ENCODE assay signal across 2 cellular contexts in the genomic region with DNA sequence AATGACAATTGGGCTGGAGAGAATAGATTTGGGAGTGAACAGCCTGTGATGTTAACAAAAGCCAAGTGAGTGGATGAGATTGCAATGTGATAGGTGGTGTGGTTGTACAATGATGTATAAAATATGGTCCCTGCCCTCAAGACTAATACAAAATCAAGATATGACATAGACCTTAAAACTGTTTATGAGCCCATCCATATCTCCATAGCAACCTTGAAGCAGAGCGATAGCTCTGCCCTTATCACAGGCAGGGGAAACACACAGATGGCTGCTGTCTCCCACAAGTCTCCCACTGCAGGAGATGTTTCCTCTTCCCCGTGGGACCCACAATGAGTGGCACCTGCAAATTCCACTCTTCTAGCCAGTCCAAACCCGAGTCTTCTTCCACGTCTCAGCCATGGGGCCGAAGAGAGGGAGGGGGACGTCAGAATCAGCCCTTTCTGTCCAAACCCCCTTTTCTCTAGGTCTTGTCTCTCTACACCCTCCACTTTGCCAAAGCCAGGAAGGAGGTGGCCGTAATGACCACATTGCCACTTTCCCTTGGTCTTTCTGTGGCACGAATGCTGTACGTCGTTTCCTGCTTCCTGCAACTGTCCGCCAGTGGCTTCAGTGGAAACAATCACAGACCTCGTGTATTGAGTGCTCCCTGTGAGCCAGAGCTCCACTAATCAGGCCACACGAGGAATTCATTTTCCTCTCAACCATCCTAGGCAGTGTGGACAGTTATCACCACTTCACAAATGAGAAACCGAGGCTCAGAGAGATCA.
TF ChIP-seq lines count a peak whose summit lies in the region.

No MANE protein-coding gene starts in this region.

TF ChIP-seq in IMR-90, 13 proteins besides CTCF, POLR2A, EP300 and RAD21:
- TF ChIP-seq CHD1 (IDR thresholded peaks at IDR 0.05; ENCODE audit: low read depth, low read length) (no peak), ELK1 (IDR thresholded peaks at IDR 0.05; ENCODE audit: borderline replicate concordance, low read depth, low read length) (no peak), FOS (IDR thresholded peaks at IDR 0.05; ENCODE audit: low read depth, low read length) (no peak), BHLHE40 (IDR thresholded peaks at IDR 0.05; ENCODE audit: low read depth, low read length) (no peak), SMC3 (IDR thresholded peaks at IDR 0.05; ENCODE audit: low read depth, low read length) (no peak), RFX5 (IDR thresholded peaks at IDR 0.05; ENCODE audit: low read depth, low read length) (no peak), MXI1 (IDR thresholded peaks at IDR 0.05; ENCODE audit: borderline replicate concordance, low read depth, low read length) (no peak)

TF ChIP-seq in K562, 482 proteins besides CTCF, POLR2A, EP300 and RAD21:
- no peak for TF ChIP-seq MITF (IDR thresholded peaks at IDR 0.05)
- TF ChIP-seq CBFA2T3 (IDR thresholded peaks at IDR 0.05), result peak; percentile 39; the same call in 1 of the 2 replicates
- TF ChIP-seq MAX (CRISPR knock-in tag; IDR thresholded peaks at IDR 0.05), result 0 out of 2 replicates have a peak, but pooled peaks have one; percentile 33
- TF ChIP-seq, protein P1, sequence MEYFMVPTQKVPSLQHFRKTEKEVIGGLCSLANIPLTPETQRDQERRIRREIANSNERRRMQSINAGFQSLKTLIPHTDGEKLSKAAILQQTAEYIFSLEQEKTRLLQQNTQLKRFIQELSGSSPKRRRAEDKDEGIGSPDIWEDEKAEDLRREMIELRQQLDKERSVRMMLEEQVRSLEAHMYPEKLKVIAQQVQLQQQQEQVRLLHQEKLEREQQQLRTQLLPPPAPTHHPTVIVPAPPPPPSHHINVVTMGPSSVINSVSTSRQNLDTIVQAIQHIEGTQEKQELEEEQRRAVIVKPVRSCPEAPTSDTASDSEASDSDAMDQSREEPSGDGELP (CRISPR knock-in tag; IDR thresholded peaks at IDR 0.05; ENCODE audit: borderline replicate concordance), result peak; percentile 19; the same call in 1 of the 2 replicates
- TF ChIP-seq FOXJ2 (tag; IDR thresholded peaks at IDR 0.05), result peak; percentile 98
- TF ChIP-seq RFX1 (IDR thresholded peaks at IDR 0.05), result peak; percentile 68
- TF ChIP-seq TEAD2 (tag; IDR thresholded peaks at IDR 0.05), result no peak
- no peak for TF ChIP-seq KDM1A (IDR thresholded peaks at IDR 0.05)
- TF ChIP-seq TCF3 (CRISPR knock-in tag; IDR thresholded peaks at IDR 0.05), result peak; percentile 50
- no peak for TF ChIP-seq CHD4 (IDR thresholded peaks at IDR 0.05; ENCODE audit: insufficient read depth, insufficient replicate concordance, low read depth, low read length, poor library complexity, severe bottlenecking)
- TF ChIP-seq HES1 (IDR thresholded peaks at IDR 0.05; ENCODE audit: low read depth), result no peak
- TF ChIP-seq ZBTB17 (CRISPR knock-in tag; IDR thresholded peaks at IDR 0.05), result 0 out of 2 replicates have a peak, but pooled peaks have one; percentile 66
- no peak for TF ChIP-seq OTX1 (CRISPR knock-in tag; IDR thresholded peaks at IDR 0.05)
- no peak for TF ChIP-seq CHD2 (IDR thresholded peaks at IDR 0.05; ENCODE audit: low read depth, low read length)
- TF ChIP-seq C11orf30 (IDR thresholded peaks at IDR 0.05; ENCODE audit: low read depth), result no peak
- no peak for TF ChIP-seq SMAD3 (CRISPR knock-in tag; conservative IDR thresholded peaks at IDR 0.05)
- TF ChIP-seq, protein P2, sequence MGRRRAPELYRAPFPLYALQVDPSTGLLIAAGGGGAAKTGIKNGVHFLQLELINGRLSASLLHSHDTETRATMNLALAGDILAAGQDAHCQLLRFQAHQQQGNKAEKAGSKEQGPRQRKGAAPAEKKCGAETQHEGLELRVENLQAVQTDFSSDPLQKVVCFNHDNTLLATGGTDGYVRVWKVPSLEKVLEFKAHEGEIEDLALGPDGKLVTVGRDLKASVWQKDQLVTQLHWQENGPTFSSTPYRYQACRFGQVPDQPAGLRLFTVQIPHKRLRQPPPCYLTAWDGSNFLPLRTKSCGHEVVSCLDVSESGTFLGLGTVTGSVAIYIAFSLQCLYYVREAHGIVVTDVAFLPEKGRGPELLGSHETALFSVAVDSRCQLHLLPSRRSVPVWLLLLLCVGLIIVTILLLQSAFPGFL (CRISPR knock-in tag; IDR thresholded peaks at IDR 0.05), result no peak
- TF ChIP-seq CBFA2T2 (conservative IDR thresholded peaks at IDR 0.05), result 0 out of 2 replicates have a peak, but pooled peaks have one; percentile 10
- no peak for TF ChIP-seq ZBTB5 (IDR thresholded peaks at IDR 0.05)
- peak; percentile 25; the same call in 1 of the 2 replicates for TF ChIP-seq CTBP1 (IDR thresholded peaks at IDR 0.05; ENCODE audit: borderline replicate concordance)
- no peak for TF ChIP-seq ZNF589 (CRISPR knock-in tag; IDR thresholded peaks at IDR 0.05; ENCODE audit: low read depth)
- no peak for TF ChIP-seq MYNN (IDR thresholded peaks at IDR 0.05)
- TF ChIP-seq MYNN (CRISPR knock-in tag; IDR thresholded peaks at IDR 0.05), result no peak
